In genomic region chr2:23243258-23243657, GRCh38 we compare ENCODE assay signal across 24 cellular contexts.
A peak's percentile ranks its signal among the peaks of the same experiment; 100 is the strongest.
DNase-seq lines count a peak whose midpoint lies in the region; ATAC-seq and TF ChIP-seq lines count a peak whose summit lies in the region.
"Had no signal": no experiment of that assay in that cellular context is flagged by ENCODE, and none has a peak within 500 bp of the region (broad histone marks: within the 10 kb centered on the region; RNA-seq: fewer than 3 reads in every experiment).

No MANE protein-coding gene starts in this region.

- H3K27me3 ChIP-seq in breast epithelium, result no peaks in the 10 kb centered on the region
- H3K27me3 ChIP-seq in tibial nerve, result no peaks in the 10 kb centered on the region
- H3K27me3 ChIP-seq: BLaER1 treated with 17β-estradiol and CSF1 and Interleukin-3, amounts not matched to agents 10 nM and 100 nM; SJSA1 had no signal

- POLR2A ChIA-PET in MCF 10A (lab: Yijun Ruan, JAX), result no interaction called here

- peaks cover 10% of the 10 kb centered on the region for H3K27me3 Mint-ChIP-seq in MCF 10A (ENCODE audit: insufficient read depth, unreplicated experiment)
- no peaks in the 10 kb centered on the region for H3K27me3 Mint-ChIP-seq in nephron (ENCODE audit: low read depth)

- no TSS peak for BruUV-seq in MCF 10A (replicated peaks; lab: Mats Ljungman, UMichigan)

- H3K4me3 ChIP-seq in breast epithelium, result no peak overlapping the region
- no peak overlapping the region for H3K4me3 ChIP-seq in tibial nerve
- H3K4me3 ChIP-seq: BLaER1 treated with 17β-estradiol and CSF1 and Interleukin-3, amounts not matched to agents 10 nM and 100 nM; GM12878; GM23248; HAP-1; SJSA1 had no signal

- H3K27ac ChIP-seq in breast epithelium (peak overlapping the region; percentile 57 to 74), tibial nerve (peak overlapping the region; percentile 14 to 86 (median 74))
- H3K27ac ChIP-seq: BLaER1 treated with 17β-estradiol and CSF1 and Interleukin-3, amounts not matched to agents 10 nM and 100 nM; GM23248; SJSA1 had no signal

- H3K36me3 Mint-ChIP-seq in MCF 10A (ENCODE audit: insufficient read depth, unreplicated experiment), result no peaks in the 10 kb centered on the region
- H3K36me3 Mint-ChIP-seq in nephron (ENCODE audit: low read depth), result no peaks in the 10 kb centered on the region
- H3K36me3 Mint-ChIP-seq: CD4-positive, alpha-beta memory T cell had no signal

- intact Hi-C loops in breast epithelium (cut with DNase I; ENCODE audit: low total_unique reads) (no loop called here), MCF 10A (cut with micrococcal nuclease) (no loop called here)

- H3K9me3 Mint-ChIP-seq in MCF 10A (ENCODE audit: unreplicated experiment), result no peaks in the 10 kb centered on the region
- no peaks in the 10 kb centered on the region for H3K9me3 Mint-ChIP-seq in nephron

- TF ChIP-seq EP300 in tibial nerve (IDR thresholded peaks at IDR 0.05), result peak in 1 of 2 donors; percentile 58

- no peak for ATAC-seq in HG03342 (IDR thresholded peaks at IDR 0.05; ENCODE audit: unreplicated experiment)
- ATAC-seq: GM12878, Panc1 had no signal

- WGBS in tibial nerve, 2 donors, result 22 to 36% methylated on average over 4 of the region's 4 CpGs

- no peak overlapping the region for H3K27ac Mint-ChIP-seq in MCF 10A (ENCODE audit: low read depth, unreplicated experiment)
- H3K27ac Mint-ChIP-seq in nephron, result peak overlapping the region in 2 of 3 experiments; percentile 13 to 32
- H3K27ac Mint-ChIP-seq: CD4-positive, alpha-beta memory T cell had no signal

- no peaks in the 10 kb centered on the region for H3K9me3 ChIP-seq in breast epithelium
- H3K9me3 ChIP-seq in tibial nerve, result no peaks in the 10 kb centered on the region
- H3K9me3 ChIP-seq: BLaER1 treated with 17β-estradiol and CSF1 and Interleukin-3, amounts not matched to agents 10 nM and 100 nM; HAP-1 had no signal

- H3K36me3 ChIP-seq in breast epithelium (no peaks in the 10 kb centered on the region), tibial nerve (no peaks in the 10 kb centered on the region)
- H3K36me3 ChIP-seq: BLaER1 treated with 17β-estradiol and CSF1 and Interleukin-3, amounts not matched to agents 10 nM and 100 nM; HAP-1; SJSA1 had no signal

- DNase-seq in breast epithelium (ENCODE audit: low spot score in 2 of 2) (no peak), MCF 10A (ENCODE audit: unreplicated experiment) (no peak), epidermal melanocyte (ENCODE audit: insufficient read length, low spot score) (peak; percentile 50), tibial nerve (ENCODE audit: low spot score in 2 of 2) (no peak)
- DNase-seq in activated T-cell treated with anti-CD3 and anti-CD28 coated beads, Interleukin-2, amount 50 U/mL, for 48 hours, result no peak
- DNase-seq: 8988T; DND-41; GM23248; KBM-7; NCI-H1092; NCI-H1436 treated with DMSO at 0.1 percent for 48 hours; NCI-H1930; NCI-H226; NCI-H510A treated with DMSO at 0.1 percent for 48 hours; NCI-H774; NK-92 treated with Interleukin-12 subunit alpha and Interleukin-12 subunit beta, amount 100 ng/mL, for 24 hours had no signal

- no peak for TF ChIP-seq POLR2A in breast epithelium (IDR thresholded peaks at IDR 0.05)
- no peak for TF ChIP-seq POLR2A in tibial nerve (IDR thresholded peaks at IDR 0.05)

- H3K4me3 Mint-ChIP-seq in MCF 10A (ENCODE audit: unreplicated experiment) (no peak overlapping the region), nephron (no peak overlapping the region)
- H3K4me3 Mint-ChIP-seq: CD4-positive, alpha-beta memory T cell had no signal

- CTCF ChIA-PET in MCF 10A (lab: Yijun Ruan, JAX), result no interaction called here

- no peaks in the 10 kb centered on the region for H3K4me1 ChIP-seq in breast epithelium
- H3K4me1 ChIP-seq in tibial nerve, result peaks cover 0 to 42% (median 19%) of the 10 kb centered on the region in 4 donors
- H3K4me1 ChIP-seq: BLaER1 treated with 17β-estradiol and CSF1 and Interleukin-3, amounts not matched to agents 10 nM and 100 nM; HAP-1; SJSA1 had no signal

- TF ChIP-seq CTCF in breast epithelium (IDR thresholded peaks at IDR 0.05) (no peak), MCF 10A (IDR thresholded peaks at IDR 0.05; ENCODE audit: unreplicated experiment) (no peak), nephron (IDR thresholded peaks at IDR 0.05; ENCODE audit: unreplicated experiment in 3 of 3) (no peak), tibial nerve (IDR thresholded peaks at IDR 0.05) (no peak)

- H3K4me1 Mint-ChIP-seq in MCF 10A (ENCODE audit: insufficient read depth, unreplicated experiment) (no peaks in the 10 kb centered on the region), nephron (peaks cover 48% of the 10 kb centered on the region)
- H3K4me1 Mint-ChIP-seq: CD4-positive, alpha-beta memory T cell had no signal
